Comparison of ENCODE assay signal across 17 cellular contexts in genomic region chr3:129085165-129085715, GRCh38. TPM values are rescaled to one million over a fixed set of nuclear protein-coding genes. Genes with fewer than 3 reads are reported as not detected.
"Had no signal": no experiment of that assay in that cellular context is flagged by ENCODE, and none has a peak within 500 bp of the region (broad histone marks: within the 10 kb centered on the region; RNA-seq: fewer than 3 reads in every experiment).

No MANE protein-coding gene starts in this region.

- H3K27ac Mint-ChIP-seq: activated CD4-positive, alpha-beta T cell treated with anti-CD3 and anti-CD28 coated beads, Interleukin-2, amount 10 ng/mL, durations not matched to agents 24 days and 14 days had no signal

- H3K9me3 Mint-ChIP-seq: activated CD4-positive, alpha-beta T cell treated with anti-CD3 and anti-CD28 coated beads, Interleukin-2, amount 10 ng/mL, durations not matched to agents 24 days and 14 days had no signal

- H3K36me3 ChIP-seq: tibial nerve, vagina, WERI-Rb-1 had no signal

- H3K27me3 Mint-ChIP-seq: activated CD4-positive, alpha-beta T cell treated with anti-CD3 and anti-CD28 coated beads, Interleukin-2, amount 10 ng/mL, durations not matched to agents 24 days and 14 days had no signal

- DNase-seq: activated CD4-positive, alpha-beta T cell treated with anti-CD3 and anti-CD28 coated beads, Interleukin-2, amount 10 ng/mL, durations not matched to agents 24 days and 14 days; activated gamma-delta T cell; activated T-cell treated with anti-CD3 and anti-CD28 coated beads, Interleukin-2, amount 50 U/mL, for 1 hour; left ventricle myocardium superior; mesenchymal stem cell; retina; WERI-Rb-1 had no signal

- H3K27ac ChIP-seq: hepatocyte, parathyroid adenoma, tibial nerve, vagina, WERI-Rb-1 had no signal

- H3K27me3 ChIP-seq: hepatocyte, tibial nerve, vagina had no signal

- H3K4me3 ChIP-seq: hepatocyte, tibial nerve, vagina had no signal

- ATAC-seq: left ventricle myocardium superior had no signal

- H3K9me3 ChIP-seq: tibial nerve, vagina had no signal

- H3K4me1 ChIP-seq: parathyroid adenoma had no signal

- H3K4me3 Mint-ChIP-seq: activated CD4-positive, alpha-beta T cell treated with anti-CD3 and anti-CD28 coated beads, Interleukin-2, amount 10 ng/mL, durations not matched to agents 24 days and 14 days had no signal

RNA-seq across cellular contexts. Expression of gene GP9, which starts 24.7 kb away (rescaled TPM):
- total RNA-seq: activated CD4-positive, alpha-beta T cell treated with anti-CD3 and anti-CD28 coated beads, Interleukin-2, amount 10 ng/mL, durations not matched to agents 24 days and 14 days; cerebellum; dermis microvascular lymphatic vessel endothelial cell; hepatocyte; kidney epithelial cell; left ventricle myocardium superior; skeletal muscle tissue; subcutaneous adipose tissue; tibial nerve; vagina had no signal
- polyA plus RNA-seq: esophagus, hepatocyte had no signal
